Comparison of ENCODE assay signal across 26 cellular contexts in the genomic region with DNA sequence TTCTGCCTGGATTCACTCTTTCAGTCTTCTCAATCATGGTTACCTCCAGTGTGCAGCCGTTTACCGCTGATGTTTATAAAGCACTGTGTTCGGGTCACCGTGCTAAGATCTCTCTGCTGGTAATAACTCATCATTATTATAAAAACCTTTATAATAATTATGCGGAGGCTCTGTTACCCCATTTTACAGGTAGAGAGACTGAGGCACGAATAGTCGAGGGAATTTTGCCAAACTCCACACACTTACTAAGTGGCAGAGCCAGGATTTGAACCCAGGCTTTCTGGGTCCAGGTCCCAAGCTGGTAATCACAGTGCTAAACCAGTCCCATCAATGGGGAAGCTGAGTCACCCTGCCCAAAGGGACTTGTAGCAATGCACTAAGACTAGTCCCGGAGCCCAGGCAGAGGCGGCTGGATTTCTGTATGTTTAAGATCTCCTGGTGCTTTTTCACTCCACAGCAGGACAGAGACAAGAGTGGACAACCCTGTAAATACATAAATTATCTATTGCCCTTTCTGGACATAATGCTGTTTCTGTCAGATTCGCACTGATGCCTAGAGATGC. TPM values are rescaled to one million over a fixed set of nuclear protein-coding genes. Genes with fewer than 3 reads are reported as not detected.
DNase-seq lines count a peak whose midpoint lies in the region; TF ChIP-seq lines count a peak whose summit lies in the region.
"Had no signal": no experiment of that assay in that cellular context is flagged by ENCODE, and none has a peak within 500 bp of the region (broad histone marks: within the 10 kb centered on the region; RNA-seq: fewer than 3 reads in every experiment).

No MANE protein-coding gene starts in this region.

- no peak for TF ChIP-seq POLR2A in sigmoid colon (IDR thresholded peaks at IDR 0.05)

- H3K36me3 ChIP-seq in sigmoid colon: peaks cover 0 to 13% (median 0%) of the 10 kb centered on the region in 4 donors
- no peaks in the 10 kb centered on the region for H3K36me3 ChIP-seq in BE2C

- H3K36me3 Mint-ChIP-seq in activated CD4-positive, alpha-beta T cell treated with anti-CD3 and anti-CD28 coated beads, Interleukin-2, amount 10 ng/mL, durations not matched to agents 24 days and 14 days (ENCODE audit: low read depth): peaks cover 29% of the 10 kb centered on the region
- H3K36me3 Mint-ChIP-seq in HFFc6 (ENCODE audit: low read depth): peaks cover 25% of the 10 kb centered on the region
- H3K36me3 Mint-ChIP-seq: IgD-negative memory B cell, naive B cell had no signal

- H3K27ac Mint-ChIP-seq in activated CD4-positive, alpha-beta T cell treated with anti-CD3 and anti-CD28 coated beads, Interleukin-2, amount 10 ng/mL, durations not matched to agents 24 days and 14 days: peak overlapping the region; percentile 25
- peak overlapping the region; percentile 69 for H3K27ac Mint-ChIP-seq in HFFc6

- POLR2A ChIA-PET in HEK293T (lab: Yijun Ruan, JAX): interaction anchor here (2.1 kb wide), 1 partner anchor 11 kb away, joined by 7 read pairs; no protein-coding TSS in a partner anchor

- TF ChIP-seq EP300 in sigmoid colon (IDR thresholded peaks at IDR 0.05): no peak

- no peak for TF ChIP-seq CTCF in HFFc6 (IDR thresholded peaks at IDR 0.05)
- no peak for TF ChIP-seq CTCF in dorsolateral prefrontal cortex (IDR thresholded peaks at IDR 0.05 in 54 of 56, conservative IDR thresholded peaks at IDR 0.05 in 2 of 56; ENCODE audit: low read depth in 1 of 56, partially characterized antibody in 56 of 56)
- no peak for TF ChIP-seq CTCF in sigmoid colon (IDR thresholded peaks at IDR 0.05)
- TF ChIP-seq CTCF in BE2C (IDR thresholded peaks at IDR 0.05; ENCODE audit: low read depth, low read length): no peak

- H3K27me3 ChIP-seq in dorsolateral prefrontal cortex (no peaks in the 10 kb centered on the region), sigmoid colon (no peaks in the 10 kb centered on the region), BE2C (no peaks in the 10 kb centered on the region)

- DNase-seq in activated CD4-positive, alpha-beta T cell treated with anti-CD3 and anti-CD28 coated beads, Interleukin-2, amount 10 ng/mL, durations not matched to agents 24 days and 14 days: no peak
- DNase-seq in activated CD4-positive, alpha-beta T cell treated with anti-CD3 and anti-CD28 coated beads, Interleukin-2, amount 50 U/mL, for 48 hours: no peak
- no peak for DNase-seq in HFFc6
- peak in 2 of 10 donors; percentile 19 to 26 for DNase-seq in dorsolateral prefrontal cortex
- DNase-seq in sigmoid colon: peak; percentile 60
- DNase-seq in NCI-H510A (lab: John Stamatoyannopoulos, UW): no peak
- no peak for DNase-seq in BE2C
- no peak for DNase-seq in HEK293T (ENCODE audit: extremely low spot score)
- DNase-seq: activated CD4-positive, alpha-beta T cell treated with anti-CD3 and anti-CD28 coated beads for 1 hour; activated gamma-delta T cell; effector memory CD4-positive, alpha-beta T cell; GDM1; hippocampal formation; islet precursor cell; MM.1S; naive B cell; NCI-H2029 treated with DMSO at 0.1 percent for 48 hours; NCI-H510A treated with DMSO at 0.1 percent for 48 hours; stimulated activated CD4-positive, alpha-beta T cell treated with anti-CD3 and anti-CD28 coated beads, Interleukin-2, amount 100 ng/mL, for 24 hours; stimulated activated naive CD8-positive, alpha-beta T cell treated with anti-CD3 and anti-CD28 coated beads, Interleukin-15, Interleukin-2, amounts not matched to agents 100 U/mL and 50 U/mL, for 24 hours; T-helper 9 cell had no signal

- H3K27ac ChIP-seq in dorsolateral prefrontal cortex: peak overlapping the region in 42 of 59 donors; percentile 2 to 100 (median 89)
- H3K27ac ChIP-seq in sigmoid colon: peak overlapping the region in 1 of 4 donors; percentile 43
- H3K27ac ChIP-seq: BLaER1 treated with 17β-estradiol and CSF1 and Interleukin-3, amounts not matched to agents 10 nM and 100 nM; HL-60; SK-N-MC had no signal

- CTCF ChIA-PET in HEK293T (lab: Yijun Ruan, JAX): interaction anchor here (0.8 kb wide), 1 partner anchor 11 kb away, joined by 3 read pairs; no protein-coding TSS in a partner anchor

- H3K4me1 Mint-ChIP-seq in activated CD4-positive, alpha-beta T cell treated with anti-CD3 and anti-CD28 coated beads, Interleukin-2, amount 10 ng/mL, durations not matched to agents 24 days and 14 days: peaks cover 36% of the 10 kb centered on the region
- H3K4me1 Mint-ChIP-seq in HFFc6 (ENCODE audit: low read depth): peaks cover 56% of the 10 kb centered on the region

- no peak overlapping the region for H3K4me3 Mint-ChIP-seq in activated CD4-positive, alpha-beta T cell treated with anti-CD3 and anti-CD28 coated beads, Interleukin-2, amount 10 ng/mL, durations not matched to agents 24 days and 14 days
- H3K4me3 Mint-ChIP-seq in HFFc6: no peak overlapping the region
- H3K4me3 Mint-ChIP-seq: central memory CD8-positive, alpha-beta T cell; IgD-negative memory B cell had no signal

- H3K4me1 ChIP-seq in sigmoid colon (peaks cover 0 to 61% (median 53%) of the 10 kb centered on the region in 4 donors), BE2C (peaks cover 49% of the 10 kb centered on the region)

- no peaks in the 10 kb centered on the region for H3K9me3 Mint-ChIP-seq in activated CD4-positive, alpha-beta T cell treated with anti-CD3 and anti-CD28 coated beads, Interleukin-2, amount 10 ng/mL, durations not matched to agents 24 days and 14 days
- H3K9me3 Mint-ChIP-seq in HFFc6: no peaks in the 10 kb centered on the region
- H3K9me3 Mint-ChIP-seq: central memory CD8-positive, alpha-beta T cell; IgD-negative memory B cell; naive B cell had no signal

- H3K9me3 ChIP-seq in sigmoid colon: no peaks in the 10 kb centered on the region
- H3K9me3 ChIP-seq in BE2C: no peaks in the 10 kb centered on the region
- H3K9me3 ChIP-seq: BLaER1 treated with 17β-estradiol and CSF1 and Interleukin-3, amounts not matched to agents 10 nM and 100 nM had no signal

- WGBS in sigmoid colon, 2 donors: 96% methylated on average over 10 of the region's 10 CpGs

- intact Hi-C loops in activated CD4-positive, alpha-beta T cell treated with anti-CD3 and anti-CD28 coated beads, Interleukin-2, amount 10 ng/mL, durations not matched to agents 24 days and 14 days (cut with micrococcal nuclease): loop anchor here (10.0 kb wide), 1 partner anchor 65 kb away; no protein-coding TSS in a partner anchor
- intact Hi-C loops in dorsolateral prefrontal cortex (cut with DNase I) (loop anchor here in 1 of 2 donors (5.0 kb wide), 1 partner anchor 47 kb away; the partner anchor contains the start of gene SYNJ2), sigmoid colon (cut with DNase I) (no loop called here)

- H3K4me3 ChIP-seq in dorsolateral prefrontal cortex: no peak overlapping the region
- no peak overlapping the region for H3K4me3 ChIP-seq in sigmoid colon
- no peak overlapping the region for H3K4me3 ChIP-seq in BE2C (ENCODE audit: low read depth, low read length)
- H3K4me3 ChIP-seq: BLaER1 treated with 17β-estradiol and CSF1 and Interleukin-3, amounts not matched to agents 10 nM and 100 nM; SK-N-MC had no signal

- no peaks in the 10 kb centered on the region for H3K27me3 Mint-ChIP-seq in activated CD4-positive, alpha-beta T cell treated with anti-CD3 and anti-CD28 coated beads, Interleukin-2, amount 10 ng/mL, durations not matched to agents 24 days and 14 days
- H3K27me3 Mint-ChIP-seq in HFFc6 (ENCODE audit: insufficient read depth): peaks cover 10% of the 10 kb centered on the region
- H3K27me3 Mint-ChIP-seq: central memory CD8-positive, alpha-beta T cell; IgD-negative memory B cell; naive B cell had no signal

TF ChIP-seq in HEK293T, 16 proteins besides CTCF, POLR2A, EP300 and RAD21:
- no peak for TF ChIP-seq ARNT (IDR thresholded peaks at IDR 0.05)
- no peak for TF ChIP-seq FOXM1 (IDR thresholded peaks at IDR 0.05; ENCODE audit: borderline replicate concordance)
- no peak for TF ChIP-seq CTBP1 (IDR thresholded peaks at IDR 0.05; ENCODE audit: borderline replicate concordance)
- TF ChIP-seq L3MBTL2 (conservative IDR thresholded peaks at IDR 0.05): no peak
- TF ChIP-seq ELF4 (IDR thresholded peaks at IDR 0.05): no peak
- TF ChIP-seq TARDBP (IDR thresholded peaks at IDR 0.05): no peak
- no peak for TF ChIP-seq SP1 (IDR thresholded peaks at IDR 0.05)
- TF ChIP-seq BHLHE40 (IDR thresholded peaks at IDR 0.05; ENCODE audit: borderline replicate concordance): no peak
- TF ChIP-seq ZNF384 (IDR thresholded peaks at IDR 0.05): no peak
- no peak for TF ChIP-seq FOXA1 (IDR thresholded peaks at IDR 0.05)
- TF ChIP-seq PKNOX1 (IDR thresholded peaks at IDR 0.05): no peak
- no peak for TF ChIP-seq HDGF (IDR thresholded peaks at IDR 0.05; ENCODE audit: borderline replicate concordance)
- TF ChIP-seq SUZ12 (IDR thresholded peaks at IDR 0.05): no peak
- TF ChIP-seq NFRKB (IDR thresholded peaks at IDR 0.05): no peak
- TF ChIP-seq FOXK2 (IDR thresholded peaks at IDR 0.05): no peak
- no peak for TF ChIP-seq LEF1 (IDR thresholded peaks at IDR 0.05; ENCODE audit: borderline replicate concordance)
TF ChIP-seq in HEK293T: peak in this region for 0.

RNA-seq across cellular contexts. Expression of gene SYNJ2, which starts 48.1 kb away (rescaled TPM):
- 22.2 and 24.3 TPM in 2 replicates for total RNA-seq in activated CD4-positive, alpha-beta T cell treated with anti-CD3 and anti-CD28 coated beads, Interleukin-2, amount 10 ng/mL, durations not matched to agents 24 days and 14 days
- 10 to 100 TPM; 31.8 to 46.4 (median 41.3) TPM for total RNA-seq in HFFc6 (2021; fragmentation: NEBNext Ultra II Directional; extraction: Animal tissue kit (Norgen Biotek cat#: 25700))
- total RNA-seq in dorsolateral prefrontal cortex (100 to 1,000 TPM in 47 of 120 experiments, 10 to 100 TPM in 73; 41.0 to 257 (median 86.5) TPM), sigmoid colon (10 to 100 TPM in 3 of 4 donors, 1 to 10 TPM in 1; 8.7 to 22.9 (median 12.3) TPM)
- polyA plus RNA-seq in sigmoid colon: 10 to 100 TPM in 2 of 3 donors, 1 to 10 TPM in 1; 9.6 to 13.4 (median 12.9) TPM
- polyA plus RNA-seq in BE2C (2012; ENCODE audit: insufficient read depth, insufficient read length, low read depth): 9.9 TPM
